Comparison of ENCODE assay signal across 8 cellular contexts in genomic region chr15:82045892-82046667, GRCh38. TPM values are rescaled to one million over a fixed set of nuclear protein-coding genes. Genes with fewer than 3 reads are reported as not detected.
DNase-seq lines count a peak whose midpoint lies in the region; TF ChIP-seq lines count a peak whose summit lies in the region.

MEX3B (minus strand) TSS chr15:82046018; CDS start chr15:82045705, 313 bp downstream.

- H3K4me1 ChIP-seq in DOHH2 (ENCODE audit: control insufficient read depth, low read length) (peaks cover 7% of the 10 kb centered on the region), HAP-1 (peaks cover 12% of the 10 kb centered on the region)

- H3K4me1 Mint-ChIP-seq in nephron = peaks cover 29% of the 10 kb centered on the region

- H3F3A ChIP-seq in DOHH2 (ENCODE audit: control insufficient read depth, insufficient read depth) = peaks cover 10% of the 10 kb centered on the region; the same call in 1 of the 2 replicates

- H3K36me3 Mint-ChIP-seq in nephron (ENCODE audit: low read depth) = peaks cover 20% of the 10 kb centered on the region

- H3K27me3 ChIP-seq in DOHH2 (ENCODE audit: control insufficient read depth, low read length) (peaks cover 11% of the 10 kb centered on the region; the same call in 1 of the 2 replicates), HAP-1 (ENCODE audit: low read depth) (peaks cover 17% of the 10 kb centered on the region; the same call in 1 of the 2 replicates)

- in situ Hi-C loops in HAP-1 (cut with MboI; ENCODE audit: low sequenced_read_pairs) = loop anchor here (10.0 kb wide), 1 partner anchor 1061 kb away; the partner anchor contains the start of gene MESD

- H3K79me2 ChIP-seq in DOHH2 (ENCODE audit: control insufficient read depth, low read length) = peaks cover 22% of the 10 kb centered on the region

- no peaks in the 10 kb centered on the region for H3K9me3 ChIP-seq in DOHH2 (ENCODE audit: control insufficient read depth, insufficient read depth, low read length)
- H3K9me3 ChIP-seq in HAP-1 = no peaks in the 10 kb centered on the region

- no peaks in the 10 kb centered on the region for H3K9me2 ChIP-seq in DOHH2 (replicated peaks; ENCODE audit: control insufficient read depth, low read length)

- H3K4me3 ChIP-seq in DOHH2 (ENCODE audit: low read length) = peak within 1 kb of the TSS; percentile 93
- H3K4me3 ChIP-seq in HAP-1 = peak within 1 kb of the TSS; percentile 83
- H3K4me3 ChIP-seq in fibroblast of the aortic adventitia (ENCODE audit: low read depth, low read length) = peak within 1 kb of the TSS; percentile 82

- TF ChIP-seq CTCF in DOHH2 (IDR thresholded peaks at IDR 0.05; ENCODE audit: low read depth, low read length, poor library complexity, severe bottlenecking) (no peak), fibroblast of the aortic adventitia (IDR thresholded peaks at IDR 0.05; ENCODE audit: insufficient read depth, low read length) (no peak), nephron (IDR thresholded peaks at IDR 0.05; ENCODE audit: unreplicated experiment in 3 of 3) (no peak)

- peak within 1 kb of the TSS; percentile 98 to 99 (median 99) for H3K27ac Mint-ChIP-seq in nephron

- peak within 1 kb of the TSS; percentile 81 for H3K4me2 ChIP-seq in DOHH2 (ENCODE audit: low read length)

- H4K20me1 ChIP-seq in DOHH2 (ENCODE audit: control insufficient read depth, insufficient read depth, low read depth, low read length) = no peaks in the 10 kb centered on the region; the same call in 1 of the 2 replicates

- H3K4me3 Mint-ChIP-seq in nephron = peak within 1 kb of the TSS; percentile 98 to 100 (median 98)

- no peaks in the 10 kb centered on the region for H3K9me3 Mint-ChIP-seq in nephron

- H3K27ac ChIP-seq in DOHH2 (ENCODE audit: low read depth, low read length) = peak within 1 kb of the TSS; percentile 82

- peaks cover 9% of the 10 kb centered on the region for H3K27me3 Mint-ChIP-seq in nephron (ENCODE audit: low read depth)

- H3K36me3 ChIP-seq in DOHH2 (ENCODE audit: control insufficient read depth, low read length) (peaks cover 12% of the 10 kb centered on the region; the same call in 1 of the 2 replicates), HAP-1 (replicated peaks) (peaks cover 12% of the 10 kb centered on the region; the same call in 1 of the 2 replicates)

- DNase-seq in HAP-1 (ENCODE audit: low spot score in 2 of 2) (peak; percentile 100), M059J (ENCODE audit: low read depth) (peak; percentile 95), SHP77 (lab: John Stamatoyannopoulos, UW) (peak; percentile 91 to 94), fibroblast of the aortic adventitia (ENCODE audit: low read depth) (peak; percentile 95)
- DNase-seq in activated effector memory CD4-positive, alpha-beta T cell treated with anti-CD3 and anti-CD28 coated beads, Interleukin-2, amount 50 U/mL, for 16 hours = peak; percentile 96
- peak; percentile 92 for DNase-seq in stimulated activated naive CD4-positive, alpha-beta T cell treated with Interleukin-2 at 50 U/mL for 16 hours (lab: John Stamatoyannopoulos, UW)

RNA-seq across cellular contexts. Expression of gene MEX3B, which starts in this region (rescaled TPM):
- 1.6 and 4.1 TPM in 2 replicates for total RNA-seq in M059J (2014; rRNA removed; shearing (Covaris generic))
- 2.1 and 3.5 TPM in 2 replicates for total RNA-seq in fibroblast of the aortic adventitia (ENCODE audit: low replicate concordance)

Comparison
In these comparisons a context has a peak if more than half of its experiments do, and no peak if none do; other contexts are left out.
1. Peak in every context shown above with its lines: DNase-seq, H3K4me3 ChIP-seq and H3K27ac ChIP-seq.